ENCODE assay signal across 9 cellular contexts in genomic region chr6:157764346-157765068, GRCh38. TPM values are rescaled to one million over a fixed set of nuclear protein-coding genes. Genes with fewer than 3 reads are reported as not detected.
A peak's percentile ranks its signal among the peaks of the same experiment; 100 is the strongest.
DNase-seq lines count a peak whose midpoint lies in the region; ATAC-seq and TF ChIP-seq lines count a peak whose summit lies in the region.
"Had no signal": no experiment of that assay in that cellular context is flagged by ENCODE, and none has a peak within 500 bp of the region (broad histone marks: within the 10 kb centered on the region; RNA-seq: fewer than 3 reads in every experiment).

No MANE protein-coding gene starts in this region.

- H3K4me3 Mint-ChIP-seq in effector memory CD8-positive, alpha-beta T cell: peak overlapping the region; percentile 81 to 87
- H3K4me3 Mint-ChIP-seq: neural crest cell had no signal

- CTCF ChIA-PET in GM10248 (lab: Yijun Ruan, JAX): interaction anchor here (0.7 to 10.3 kb wide), 7 partner anchors 8 to 302 kb away, joined by 3 to 115 read pairs (median 3); no protein-coding TSS in a partner anchor

- DNase-seq in GM10248 (ENCODE audit: extremely low spot score) (peak; percentile 74), NCI-H460 (ENCODE audit: extremely low read depth, low read depth) (peak; percentile 94), mucosa of gallbladder (ENCODE audit: low spot score) (peak; percentile 92), NCI-H1048 (lab: John Stamatoyannopoulos, UW) (no peak)
- DNase-seq in activated CD8-positive, alpha-beta memory T cell treated with anti-CD3 and anti-CD28 coated beads for 4 hours (ENCODE audit: low read depth in 2 of 2): peak; percentile 65 to 75
- peak; percentile 53 to 60 (median 58) for DNase-seq in effector memory CD8-positive, alpha-beta T cell
- DNase-seq in stimulated activated CD8-positive, alpha-beta memory T cell treated with anti-CD3 and anti-CD28 coated beads, Interleukin-2, amount 100 ng/mL, for 48 hours (ENCODE audit: low read depth in 2 of 2): peak; percentile 65 to 67

- no peak for TF ChIP-seq CTCF in GM10248 (IDR thresholded peaks at IDR 0.05; ENCODE audit: control extremely low read depth, extremely low read depth, low read depth, missing control alignments)

- peaks cover 31 to 41% of the 10 kb centered on the region in 2 donors for H3K4me1 Mint-ChIP-seq in effector memory CD8-positive, alpha-beta T cell (ENCODE audit: low read depth in 2 of 2)

- peaks cover 5% of the 10 kb centered on the region in 2 donors for H3K27me3 Mint-ChIP-seq in effector memory CD8-positive, alpha-beta T cell

- peak; percentile 51 for ATAC-seq in HG02623 (IDR thresholded peaks at IDR 0.05; ENCODE audit: unreplicated experiment)
- peak; percentile 73 for ATAC-seq in effector memory CD8-positive, alpha-beta T cell (replicated peaks)

- no peaks in the 10 kb centered on the region for H3K9me3 Mint-ChIP-seq in effector memory CD8-positive, alpha-beta T cell
- H3K9me3 Mint-ChIP-seq: neural crest cell had no signal

- H3K36me3 Mint-ChIP-seq in effector memory CD8-positive, alpha-beta T cell (ENCODE audit: insufficient read depth): peaks cover 18% of the 10 kb centered on the region

- peak overlapping the region; percentile 92 to 94 for H3K27ac Mint-ChIP-seq in effector memory CD8-positive, alpha-beta T cell

- POLR2A ChIA-PET in GM10248 (lab: Yijun Ruan, JAX): interaction anchor here (0.6 to 1.1 kb wide), 2 partner anchors 36 to 1128 kb away, joined by 3 to 4 read pairs; no protein-coding TSS in a partner anchor

RNA-seq across cellular contexts. Expression of gene SNX9, which starts 58.5 kb away (rescaled TPM):
- total RNA-seq in NCI-H460 (2014; rRNA removed; shearing (Covaris generic)): 27.2 and 35.3 TPM in 2 replicates
- polyA plus RNA-seq in NCI-H460 (2014; cell fraction: nucleus; rRNA removed): 11.1 and 15.6 TPM in 2 replicates
- total RNA-seq in mucosa of gallbladder: 56.7 TPM
